In genomic region chr6:126048635-126049034, GRCh38 we compare ENCODE assay signal across 19 cellular contexts.
DNase-seq lines count a peak whose midpoint lies in the region; TF ChIP-seq lines count a peak whose summit lies in the region.
"Had no signal": no experiment of that assay in that cellular context is flagged by ENCODE, and none has a peak within 500 bp of the region (broad histone marks: within the 10 kb centered on the region; RNA-seq: fewer than 3 reads in every experiment).

No MANE protein-coding gene starts in this region.

- H3K27me3 Mint-ChIP-seq in T-helper 2 cell treated with Interferon-gamma antibody and Interleukin-4, amounts not matched to agents 5 μg/mL and 100 μg/mL, for 36 hours (ENCODE audit: low read depth): no peaks in the 10 kb centered on the region
- H3K27me3 Mint-ChIP-seq: B cell; CD8-positive, alpha-beta memory T cell; T-helper 17 cell had no signal

- H3K36me3 ChIP-seq in HEK293 (ENCODE audit: control insufficient read depth in 2 of 2, insufficient read depth in 1 of 2, low read length in 2 of 2): peaks cover 0 to 43% of the 10 kb centered on the region in 2 experiments; a peak in 2 of 3 replicates

- H3K36me3 Mint-ChIP-seq in T-helper 2 cell treated with Interferon-gamma antibody and Interleukin-4, amounts not matched to agents 5 μg/mL and 100 μg/mL, for 36 hours (ENCODE audit: low read depth): peaks cover 9% of the 10 kb centered on the region

- no peaks in the 10 kb centered on the region for H3K4me1 ChIP-seq in HEK293 (ENCODE audit: control insufficient read depth, insufficient read depth, low read length)

- H3K4me1 Mint-ChIP-seq in T-helper 2 cell treated with Interferon-gamma antibody and Interleukin-4, amounts not matched to agents 5 μg/mL and 100 μg/mL, for 36 hours (ENCODE audit: low read depth): no peaks in the 10 kb centered on the region
- H3K4me1 Mint-ChIP-seq: B cell had no signal

- no peak overlapping the region for H3K4me3 Mint-ChIP-seq in T-helper 2 cell treated with Interferon-gamma antibody and Interleukin-4, amounts not matched to agents 5 μg/mL and 100 μg/mL, for 36 hours
- H3K4me3 Mint-ChIP-seq: B cell; CD8-positive, alpha-beta memory T cell; T-helper 17 cell had no signal

- H3K27ac ChIP-seq in HEK293 (ENCODE audit: extremely low read depth, low read depth, low read length): no peak overlapping the region
- H3K27ac ChIP-seq: C4-2B had no signal

- in situ Hi-C loops in KBM-7 (cut with MboI; ENCODE audit: low pct_unique_long_range_greater_than_20kb, low sequenced_read_pairs): no loop called here

- DNase-seq in NCI-H748 (lab: John Stamatoyannopoulos, UW; ENCODE audit: unreplicated experiment): peak; percentile 46
- no peak for DNase-seq in NCI-H748 treated with DMSO at 0.1 percent for 48 hours (lab: John Stamatoyannopoulos, UW)
- DNase-seq in NCI-H510A treated with DMSO at 0.1 percent for 48 hours (lab: John Stamatoyannopoulos, UW): peak; percentile 60
- DNase-seq in KBM-7: no peak
- no peak for DNase-seq in T-helper 2 cell treated with Interferon-gamma antibody and Interleukin-4, amounts not matched to agents 5 μg/mL and 100 μg/mL, for 36 hours (ENCODE audit: low spot score)
- DNase-seq in GM10248 (ENCODE audit: extremely low spot score): no peak
- DNase-seq: Calu3; CD8-positive, alpha-beta memory T cell; KG1; MG63; NCI-H1105 treated with DMSO at 0.1 percent for 48 hours; NCI-H187; NCI-H226; NCI-H526; SIG-M5; T-helper 17 cell had no signal

- POLR2A ChIA-PET in HEK293 (lab: Yijun Ruan, JAX) (no interaction called here), GM10248 (lab: Yijun Ruan, JAX) (no interaction called here)

- H3K9me3 ChIP-seq in HEK293 (ENCODE audit: control insufficient read depth, insufficient read depth, low read depth, low read length): no peaks in the 10 kb centered on the region

- CTCF ChIA-PET in HEK293 (lab: Yijun Ruan, JAX): no interaction called here
- CTCF ChIA-PET in GM10248 (lab: Yijun Ruan, JAX): interaction anchor here (1.0 to 2.1 kb wide), 4 partner anchors 8 to 53 kb away, joined by 3 to 9 read pairs (median 4); no protein-coding TSS in a partner anchor

- H3K4me3 ChIP-seq in HEK293 (ENCODE audit: low read depth, low read length): no peak overlapping the region
- H3K4me3 ChIP-seq: MG63 had no signal

- TF ChIP-seq CTCF in HEK293 (tag by site-specific recombination; IDR thresholded peaks at IDR 0.05): no peak
- no peak for TF ChIP-seq CTCF in GM10248 (IDR thresholded peaks at IDR 0.05; ENCODE audit: control extremely low read depth, extremely low read depth, low read depth, missing control alignments)

- H3K9me3 Mint-ChIP-seq in T-helper 2 cell treated with Interferon-gamma antibody and Interleukin-4, amounts not matched to agents 5 μg/mL and 100 μg/mL, for 36 hours: peaks cover 8% of the 10 kb centered on the region

- no peak overlapping the region for H3K27ac Mint-ChIP-seq in T-helper 2 cell treated with Interferon-gamma antibody and Interleukin-4, amounts not matched to agents 5 μg/mL and 100 μg/mL, for 36 hours
- H3K27ac Mint-ChIP-seq: B cell; CD8-positive, alpha-beta memory T cell; T-helper 17 cell had no signal

TF ChIP-seq in HEK293, 187 proteins besides CTCF, POLR2A, EP300 and RAD21:
- TF ChIP-seq ZBTB1 (tag by site-specific recombination; IDR thresholded peaks at IDR 0.05) (no peak), ZIC2 (tag by site-specific recombination; IDR thresholded peaks at IDR 0.05) (no peak), PRDM4 (tag by site-specific recombination; IDR thresholded peaks at IDR 0.05) (0 out of 2 replicates have a peak, but pooled peaks have one; percentile 13), FEZF1 (tag by site-specific recombination; IDR thresholded peaks at IDR 0.05) (peak; percentile 11; the same call in 1 of the 2 replicates), SETDB1 (IDR thresholded peaks at IDR 0.05; ENCODE audit: insufficient read length, low read length) (no peak)
TF ChIP-seq in HEK293: peak in this region for 2.

Comparison
In these comparisons a context has a peak if more than half of its experiments do, and no peak if none do; other contexts are left out.
1. DNase-seq: peak in NCI-H748 (single experiment) and NCI-H510A treated with DMSO at 0.1 percent for 48 hours (single experiment); none in NCI-H748 treated with DMSO at 0.1 percent for 48 hours (single experiment), KBM-7 (single experiment), T-helper 2 cell treated with Interferon-gamma antibody and Interleukin-4, amounts not matched to agents 5 μg/mL and 100 μg/mL, for 36 hours (single experiment) and GM10248 (single experiment).